Comparison of ENCODE assay signal across 12 cellular contexts in genomic region chr2:120912101-120912985, GRCh38.
DNase-seq lines count a peak whose midpoint lies in the region; ATAC-seq and TF ChIP-seq lines count a peak whose summit lies in the region.
"Had no signal": no experiment of that assay in that cellular context is flagged by ENCODE, and none has a peak within 500 bp of the region (broad histone marks: within the 10 kb centered on the region; RNA-seq: fewer than 3 reads in every experiment).

No MANE protein-coding gene starts in this region.

- peak; percentile 48 for DNase-seq in Caki2 (ENCODE audit: low read depth)
- peak; percentile 89 for DNase-seq in left cardiac atrium
- no peak for DNase-seq in sigmoid colon
- DNase-seq in NCI-H2196 (lab: John Stamatoyannopoulos, UW; ENCODE audit: unreplicated experiment): no peak
- no peak for DNase-seq in MV-4-11 (lab: John Stamatoyannopoulos, UW)
- DNase-seq: CD8-positive, alpha-beta T cell; Kasumi-1 had no signal

- peak overlapping the region; percentile 28 for H3K27ac ChIP-seq in adipose tissue (ENCODE audit: low read depth, low read length)
- H3K27ac ChIP-seq in sigmoid colon: peak overlapping the region; percentile 19 to 69 (median 38)

- ATAC-seq in left cardiac atrium (peak; percentile 47 to 78), GM19397 (IDR thresholded peaks at IDR 0.05; ENCODE audit: unreplicated experiment) (no peak), GM21825 (IDR thresholded peaks at IDR 0.05; ENCODE audit: unreplicated experiment) (no peak)
- ATAC-seq: activated CD4-positive, CD25-positive, alpha-beta regulatory T cell treated with anti-CD3 and anti-CD28 coated beads, Interleukin-2, amount 50 U/mL, for 24 hours; CD8-positive, alpha-beta T cell had no signal

- no peaks in the 10 kb centered on the region for H3K9me3 ChIP-seq in sigmoid colon
- H3K9me3 ChIP-seq: adrenal gland had no signal

- WGBS in adipose tissue, 3 donors: 56 to 68% (median 60%) methylated on average over 29 of the region's 29 CpGs
- WGBS in sigmoid colon, 2 donors: 23 to 70% methylated on average over 29 of the region's 29 CpGs

- H3K4me3 ChIP-seq in sigmoid colon: no peak overlapping the region
- H3K4me3 ChIP-seq: adrenal gland had no signal

- peaks cover 0 to 29% (median 25%) of the 10 kb centered on the region in 4 donors for H3K4me1 ChIP-seq in sigmoid colon

- no peaks in the 10 kb centered on the region for H3K27me3 ChIP-seq in sigmoid colon
- H3K27me3 ChIP-seq: adrenal gland had no signal

- intact Hi-C loops in left cardiac atrium (cut with DNase I) (no loop called here), sigmoid colon (cut with DNase I) (loop anchor here (5.0 kb wide), 1 partner anchor 445 kb away; no protein-coding TSS in a partner anchor)

- no peak for TF ChIP-seq CTCF in sigmoid colon (IDR thresholded peaks at IDR 0.05)

- no peaks in the 10 kb centered on the region for H3K36me3 ChIP-seq in sigmoid colon
- H3K36me3 ChIP-seq: adrenal gland had no signal

- in situ Hi-C loops in Caki2 (cut with HindIII; ENCODE audit: low pct_unique_long_range_greater_than_20kb, low sequenced_read_pairs): no loop called here

- TF ChIP-seq POLR2A in sigmoid colon (IDR thresholded peaks at IDR 0.05): no peak

- no peak for TF ChIP-seq EP300 in sigmoid colon (IDR thresholded peaks at IDR 0.05)

Comparison
In these comparisons a context has a peak if more than half of its experiments do, and no peak if none do; other contexts are left out.
1. DNase-seq: peak in Caki2 (single experiment) and left cardiac atrium (single experiment); none in sigmoid colon (single experiment), NCI-H2196 (single experiment) and MV-4-11 (single experiment).
2. ATAC-seq: peak in left cardiac atrium (2 of 2); none in GM19397 (single experiment) and GM21825 (single experiment).